Comparison of ENCODE assay signal across 14 cellular contexts in the genomic region with DNA sequence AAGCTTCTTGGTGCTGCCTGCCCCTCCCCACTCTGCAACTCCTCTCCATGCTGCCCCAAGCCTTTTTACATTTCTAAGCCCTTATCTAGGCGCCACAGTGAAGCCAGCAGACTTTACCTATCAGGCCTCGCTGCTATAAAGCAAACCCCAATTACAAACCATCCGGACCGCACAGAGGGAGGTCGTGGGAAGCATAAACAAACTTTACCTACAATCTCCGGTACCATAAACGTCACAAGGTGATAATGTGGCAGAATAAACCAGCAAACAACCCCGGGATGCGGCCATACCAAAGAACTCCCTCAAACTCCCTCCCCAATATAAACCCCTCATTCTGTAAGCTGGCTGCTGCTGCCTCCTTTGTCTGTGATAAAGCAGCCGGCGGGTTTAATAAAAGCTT. TPM values are rescaled to one million over a fixed set of nuclear protein-coding genes. Genes with fewer than 3 reads are reported as not detected.
DNase-seq lines count a peak whose midpoint lies in the region; ATAC-seq, FAIRE-seq and TF ChIP-seq lines count a peak whose summit lies in the region.
"Had no signal": no experiment of that assay in that cellular context is flagged by ENCODE, and none has a peak within 500 bp of the region (broad histone marks: within the 10 kb centered on the region; RNA-seq: fewer than 3 reads in every experiment).

No MANE protein-coding gene starts in this region.

- TF ChIP-seq CTCF in HL-60 (IDR thresholded peaks at IDR 0.05; ENCODE audit: insufficient read depth, low read length) (no peak), astrocyte (IDR thresholded peaks at IDR 0.05; ENCODE audit: insufficient read depth, low read depth, low read length) (no peak), RWPE1 (conservative IDR thresholded peaks at IDR 0.05; ENCODE audit: low read depth) (no peak)

- CTCF ChIA-PET in RWPE1 (lab: Yijun Ruan, JAX) = interaction anchor here (0.6 kb wide), 1 partner anchor 1498 kb away, joined by 6 read pairs; no protein-coding TSS in a partner anchor
- CTCF ChIA-PET in activated CD4-positive, alpha-beta T cell treated with anti-CD3 and anti-CD28 coated beads, Interleukin-2, amount 10 ng/mL, durations not matched to agents 7 days and 5 days (lab: Charles Lee) = no interaction called here

- H3K27me3 Mint-ChIP-seq in astrocyte (ENCODE audit: low read depth, unreplicated experiment) = no peaks in the 10 kb centered on the region
- H3K27me3 Mint-ChIP-seq in activated CD4-positive, alpha-beta T cell treated with anti-CD3 and anti-CD28 coated beads, Interleukin-2, amount 10 ng/mL, durations not matched to agents 7 days and 5 days = no peaks in the 10 kb centered on the region
- H3K27me3 Mint-ChIP-seq: activated naive CD8-positive, alpha-beta T cell treated with anti-CD3 and anti-CD28 coated beads for 36 hours had no signal

- 11 to 49% (median 26%) methylated on average over 11 of the region's 11 CpGs for WGBS in small intestine, 3 donors

- no peak overlapping the region for H3K4me3 Mint-ChIP-seq in astrocyte (ENCODE audit: unreplicated experiment)
- no peak overlapping the region for H3K4me3 Mint-ChIP-seq in activated CD4-positive, alpha-beta T cell treated with anti-CD3 and anti-CD28 coated beads, Interleukin-2, amount 10 ng/mL, durations not matched to agents 7 days and 5 days
- H3K4me3 Mint-ChIP-seq: activated naive CD8-positive, alpha-beta T cell treated with anti-CD3 and anti-CD28 coated beads for 36 hours; natural killer cell had no signal

- no peak overlapping the region for H2AFZ ChIP-seq in astrocyte (ENCODE audit: low read depth, low read length)

- peaks cover 17% of the 10 kb centered on the region for H3K79me2 ChIP-seq in astrocyte (ENCODE audit: insufficient read depth, low read length)

- no peak overlapping the region for H3K9ac ChIP-seq in astrocyte (ENCODE audit: low read length)

- POLR2A ChIA-PET in RWPE1 (lab: Yijun Ruan, JAX; ENCODE audit: low non-redundant PET) = no interaction called here
- POLR2A ChIA-PET in activated CD4-positive, alpha-beta T cell treated with anti-CD3 and anti-CD28 coated beads, Interleukin-2, amount 10 ng/mL, durations not matched to agents 7 days and 5 days (lab: Charles Lee) = no interaction called here

- peaks cover 2% of the 10 kb centered on the region for H3K36me3 Mint-ChIP-seq in astrocyte (ENCODE audit: low read depth, unreplicated experiment)
- peaks cover 13% of the 10 kb centered on the region for H3K36me3 Mint-ChIP-seq in activated CD4-positive, alpha-beta T cell treated with anti-CD3 and anti-CD28 coated beads, Interleukin-2, amount 10 ng/mL, durations not matched to agents 7 days and 5 days (ENCODE audit: low read depth)
- H3K36me3 Mint-ChIP-seq: natural killer cell had no signal

- H3K27ac Mint-ChIP-seq in astrocyte (ENCODE audit: unreplicated experiment) = peak overlapping the region; percentile 87
- H3K27ac Mint-ChIP-seq in activated CD4-positive, alpha-beta T cell treated with anti-CD3 and anti-CD28 coated beads, Interleukin-2, amount 10 ng/mL, durations not matched to agents 7 days and 5 days = no peak overlapping the region
- H3K27ac Mint-ChIP-seq: activated naive CD8-positive, alpha-beta T cell treated with anti-CD3 and anti-CD28 coated beads for 36 hours had no signal

- ATAC-seq in GM21515 (IDR thresholded peaks at IDR 0.05; ENCODE audit: unreplicated experiment) = no peak
- ATAC-seq: natural killer cell had no signal

- FAIRE-seq in astrocyte (lab: Jason Lieb, UNC) (no peak), small intestine (lab: Jason Lieb, UNC) (no peak)

- no peaks in the 10 kb centered on the region for H3K9me3 ChIP-seq in astrocyte (ENCODE audit: insufficient read depth, low read depth, low read length)
- no peaks in the 10 kb centered on the region for H3K9me3 ChIP-seq in small intestine (ENCODE audit: control insufficient read depth, low read depth)

- H3K4me3 ChIP-seq in HL-60 (replicated peaks; ENCODE audit: insufficient read depth, low read length) (no peak overlapping the region), astrocyte (ENCODE audit: insufficient read depth, low read depth, low read length) (no peak overlapping the region), small intestine (ENCODE audit: low read depth in 1 of 2, low read length in 2 of 2) (no peak overlapping the region)

- H3K27ac ChIP-seq in HL-60 (replicated peaks) (peak overlapping the region; percentile 75), astrocyte (ENCODE audit: low read depth, low read length) (no peak overlapping the region), small intestine (ENCODE audit: low read depth in 1 of 2, low read length in 1 of 2) (peak overlapping the region in 1 of 2 donors; percentile 50), RWPE1 (no peak overlapping the region)

- H3K36me3 ChIP-seq in astrocyte (ENCODE audit: insufficient read depth, low read length) = peaks cover 6% of the 10 kb centered on the region
- no peaks in the 10 kb centered on the region for H3K36me3 ChIP-seq in small intestine (ENCODE audit: control insufficient read depth in 2 of 2, insufficient read depth in 2 of 2, low read length in 2 of 2)

- H3K4me2 ChIP-seq in astrocyte (ENCODE audit: low read length) = no peak overlapping the region

- peaks cover 13% of the 10 kb centered on the region for H3K4me1 Mint-ChIP-seq in astrocyte (ENCODE audit: low read depth, unreplicated experiment)
- no peaks in the 10 kb centered on the region for H3K4me1 Mint-ChIP-seq in activated CD4-positive, alpha-beta T cell treated with anti-CD3 and anti-CD28 coated beads, Interleukin-2, amount 10 ng/mL, durations not matched to agents 7 days and 5 days
- H3K4me1 Mint-ChIP-seq: activated naive CD8-positive, alpha-beta T cell treated with anti-CD3 and anti-CD28 coated beads for 36 hours had no signal

- peaks cover 11% of the 10 kb centered on the region for H4K20me1 ChIP-seq in astrocyte (ENCODE audit: insufficient read depth, low read length)

- H3K4me1 ChIP-seq in astrocyte (ENCODE audit: insufficient read depth, low read length) = no peaks in the 10 kb centered on the region
- no peaks in the 10 kb centered on the region for H3K4me1 ChIP-seq in small intestine (ENCODE audit: control insufficient read depth in 2 of 2, insufficient read depth in 1 of 2, low read depth in 1 of 2, low read length in 1 of 2)

- H3K9me3 Mint-ChIP-seq in astrocyte (ENCODE audit: unreplicated experiment) = no peaks in the 10 kb centered on the region
- H3K9me3 Mint-ChIP-seq in activated CD4-positive, alpha-beta T cell treated with anti-CD3 and anti-CD28 coated beads, Interleukin-2, amount 10 ng/mL, durations not matched to agents 7 days and 5 days = no peaks in the 10 kb centered on the region
- H3K9me3 Mint-ChIP-seq: activated naive CD8-positive, alpha-beta T cell treated with anti-CD3 and anti-CD28 coated beads for 36 hours; natural killer cell had no signal

- H3K27me3 ChIP-seq in HL-60 (ENCODE audit: insufficient read depth, poor library complexity, severe bottlenecking) (no peaks in the 10 kb centered on the region), astrocyte (ENCODE audit: insufficient read depth, low read length) (no peaks in the 10 kb centered on the region), small intestine (ENCODE audit: control insufficient read depth in 2 of 2, insufficient read depth in 2 of 2, low read length in 2 of 2) (no peaks in the 10 kb centered on the region)

- no peak for DNase-seq in HL-60 (ENCODE audit: low read depth in 1 of 2, low spot score in 1 of 2)
- no peak for DNase-seq in astrocyte (ENCODE audit: low read depth)
- peak; percentile 86 for DNase-seq in iPS DF 19.7 (ENCODE audit: low read depth, low spot score)
- peak; percentile 29 for DNase-seq in small intestine
- DNase-seq in RWPE1 (ENCODE audit: low spot score) = no peak
- no peak for DNase-seq in putamen (ENCODE audit: low spot score)
- no peak for DNase-seq in activated CD4-positive, alpha-beta T cell treated with anti-CD3 and anti-CD28 coated beads, Interleukin-2, amount 10 ng/mL, durations not matched to agents 7 days and 5 days
- DNase-seq: activated CD4-positive, CD25-positive, alpha-beta regulatory T cell; activated CD8-positive, alpha-beta memory T cell treated with anti-CD3 and anti-CD28 coated beads, Interleukin-2, amount 50 U/mL, for 48 hours; activated naive CD8-positive, alpha-beta T cell treated with anti-CD3 and anti-CD28 coated beads for 36 hours; dermis blood vessel endothelial cell; natural killer cell; NCI-H2029 had no signal

RNA-seq across cellular contexts. Expression of gene ZCCHC13, which starts 54.0 kb away (rescaled TPM):
- total RNA-seq in astrocyte = not detected in 2 replicates
- not detected for polyA plus RNA-seq in small intestine
- not detected for total RNA-seq in activated CD4-positive, alpha-beta T cell treated with anti-CD3 and anti-CD28 coated beads, Interleukin-2, amount 10 ng/mL, durations not matched to agents 7 days and 5 days
- total RNA-seq: activated naive CD8-positive, alpha-beta T cell treated with anti-CD3 and anti-CD28 coated beads for 36 hours; dermis blood vessel endothelial cell; natural killer cell had no signal

Comparison
In these comparisons a context has a peak if more than half of its experiments do, and no peak if none do; other contexts are left out.
1. DNase-seq: peak in iPS DF 19.7 (single experiment) and small intestine (single experiment); none in HL-60 (0 of 2), astrocyte (single experiment), RWPE1 (single experiment), putamen (single experiment) and activated CD4-positive, alpha-beta T cell treated with anti-CD3 and anti-CD28 coated beads, Interleukin-2, amount 10 ng/mL, durations not matched to agents 7 days and 5 days (single experiment).